In genomic region chr18:59839931-59840685, GRCh38 we compare ENCODE assay signal across 18 cellular contexts. TPM values are rescaled to one million over a fixed set of nuclear protein-coding genes. Genes with fewer than 3 reads are reported as not detected.
DNase-seq lines count a peak whose midpoint lies in the region; ATAC-seq and TF ChIP-seq lines count a peak whose summit lies in the region.
"Had no signal": no experiment of that assay in that cellular context is flagged by ENCODE, and none has a peak within 500 bp of the region (broad histone marks: within the 10 kb centered on the region; RNA-seq: fewer than 3 reads in every experiment).

No MANE protein-coding gene starts in this region.

- ATAC-seq in HCT116 (peak; percentile 41; the same call in 1 of the 2 replicates), GM18505 (IDR thresholded peaks at IDR 0.05; ENCODE audit: unreplicated experiment) (no peak), HG03097 (IDR thresholded peaks at IDR 0.05; ENCODE audit: low FRiP score, unreplicated experiment) (no peak)
- ATAC-seq: activated naive CD8-positive, alpha-beta T cell treated with anti-CD3 and anti-CD28 coated beads, Interleukin-2, amount 50 U/mL, for 24 hours had no signal

- no peak overlapping the region for H3K27ac ChIP-seq in HCT116 (ENCODE audit: low read depth, low read length)
- no peak overlapping the region for H3K27ac ChIP-seq in Karpas-422 (ENCODE audit: low read length)

- no peak overlapping the region for H3K9ac ChIP-seq in HCT116 (ENCODE audit: low read length)
- no peak overlapping the region for H3K9ac ChIP-seq in Karpas-422 (ENCODE audit: low read length)

- H3K4me2 ChIP-seq in HCT116 (ENCODE audit: low read length), result no peak overlapping the region
- H3K4me2 ChIP-seq in Karpas-422 (ENCODE audit: low read depth, low read length, poor library complexity, severe bottlenecking), result no peak overlapping the region

- TF ChIP-seq RAD21 in HCT116 (IDR thresholded peaks at IDR 0.05; ENCODE audit: low read depth), result peak; percentile 33; the same call in 1 of the 2 replicates

- H3K9me2 ChIP-seq in HCT116 (ENCODE audit: insufficient read depth) (no peaks in the 10 kb centered on the region), Karpas-422 (replicated peaks; ENCODE audit: insufficient read depth, low read length) (no peaks in the 10 kb centered on the region)

- H2AFZ ChIP-seq in HCT116 (ENCODE audit: low read depth, low read length, poor library complexity, severe bottlenecking), result peak overlapping the region; percentile 57
- no peak overlapping the region for H2AFZ ChIP-seq in Karpas-422 (ENCODE audit: low read length)

- RAD21 ChIA-PET in HCT116 (lab: Charles Lee; ENCODE audit: low non-redundant PET in 1 of 2, low total read pairs in 2 of 2, uncharacterized antibody in 2 of 2, unreplicated experiment in 2 of 2), result interaction anchor here in 1 of 2 experiments (0.5 to 0.7 kb wide), 4 partner anchors 12 to 154 kb away, joined by 3 to 4 read pairs (median 3); no protein-coding TSS in a partner anchor

- TF ChIP-seq POLR2A in HCT116 (IDR thresholded peaks at IDR 0.05; ENCODE audit: borderline replicate concordance, extremely low read depth, insufficient read depth, insufficient read length) (no peak), GM18505 (IDR thresholded peaks at IDR 0.05; ENCODE audit: borderline replicate concordance, extremely low read depth, insufficient read depth, insufficient read length) (no peak)

- no peaks in the 10 kb centered on the region for H4K20me1 ChIP-seq in HCT116 (ENCODE audit: insufficient read depth)
- no peaks in the 10 kb centered on the region for H4K20me1 ChIP-seq in Karpas-422 (ENCODE audit: insufficient read depth, low read depth, low read length)

- H3K27me3 ChIP-seq in HCT116 (ENCODE audit: insufficient read depth, low read length) (no peaks in the 10 kb centered on the region), Karpas-422 (ENCODE audit: low read length) (no peaks in the 10 kb centered on the region)

- CTCF ChIA-PET in HCT116 (lab: Charles Lee), result interaction anchor here (0.6 to 1.6 kb wide), 10 partner anchors 8 to 720 kb away, joined by 3 to 10 read pairs (median 4); partner anchors contain the start of gene PMAIP1

- H3K4me3 ChIP-seq in HCT116 (replicated peaks in 1 of 2; ENCODE audit: low read depth in 1 of 2, low read length in 2 of 2), result no peak overlapping the region
- no peak overlapping the region for H3K4me3 ChIP-seq in Karpas-422 (ENCODE audit: low read length)

- H3K79me2 ChIP-seq in HCT116 (ENCODE audit: insufficient read depth, low read length) (no peaks in the 10 kb centered on the region), Karpas-422 (ENCODE audit: low read length) (no peaks in the 10 kb centered on the region)

- POLR2A ChIA-PET in HCT116 (lab: Charles Lee), result interaction anchor here (1.1 to 2.8 kb wide), 3 partner anchors 33 to 65 kb away, joined by 3 to 16 read pairs (median 8); partner anchors contain the start of gene PMAIP1

- peaks cover 8 to 15% of the 10 kb centered on the region in 2 experiments; a peak in 2 of 4 replicates for H3K4me1 ChIP-seq in HCT116 (ENCODE audit: control insufficient read depth in 1 of 2, insufficient read depth in 2 of 2, low read length in 2 of 2)
- peaks cover 6% of the 10 kb centered on the region for H3K4me1 ChIP-seq in Karpas-422 (ENCODE audit: low read length)

- TF ChIP-seq CTCF in AG09319 (IDR thresholded peaks at IDR 0.05; ENCODE audit: low read depth, low read length), result peak; percentile 2
- TF ChIP-seq CTCF in HCT116 (IDR thresholded peaks at IDR 0.05 in 2 of 3, conservative IDR thresholded peaks at IDR 0.05 in 1 of 3; ENCODE audit: borderline replicate concordance in 1 of 3, insufficient read depth in 1 of 3, low read depth in 2 of 3, low read length in 2 of 3), result peak in 2 of 3 experiments; percentile 31 to 49; a peak in 3 of 6 replicates

- no TSS peak for BruUV-seq in HCT116 (replicated peaks; lab: Mats Ljungman, UMichigan)

- H3K36me3 ChIP-seq in HCT116 (ENCODE audit: control insufficient read depth in 1 of 2, insufficient read depth in 2 of 2, low read length in 2 of 2) (no peaks in the 10 kb centered on the region), Karpas-422 (ENCODE audit: insufficient read depth, low read length) (no peaks in the 10 kb centered on the region)

- H3K9me3 ChIP-seq in HCT116 (ENCODE audit: control insufficient read depth in 1 of 2, insufficient read depth in 1 of 2, low read depth in 1 of 2, low read length in 2 of 2) (no peaks in the 10 kb centered on the region), Karpas-422 (ENCODE audit: low read length) (no peaks in the 10 kb centered on the region)

- no peak for DNase-seq in AG09319 (ENCODE audit: extremely low read depth, low read depth)
- no peak for DNase-seq in HCT116 (ENCODE audit: low read depth, low spot score)
- peak; percentile 35 for DNase-seq in amniotic epithelial cell (ENCODE audit: low read depth)
- DNase-seq in iris pigment epithelial cell (ENCODE audit: low read depth), result peak; percentile 11
- DNase-seq in Karpas-422, result no peak
- no peak for DNase-seq in RKO (ENCODE audit: low spot score)
- DNase-seq: activated CD4-positive, alpha-beta T cell treated with anti-CD3 and anti-CD28 coated beads for 48 hours; activated naive CD8-positive, alpha-beta T cell treated with anti-CD3 and anti-CD28 coated beads, Interleukin-2, amount 50 U/mL, for 24 hours; activated T-cell treated with anti-CD3 and anti-CD28 coated beads, Interleukin-2, amount 50 U/mL, for 48 hours; cortex of kidney; mesendoderm; NCI-H2029; NCI-H748 treated with DMSO at 0.1 percent for 48 hours; nucleus accumbens; SHP77; T-helper 9 cell had no signal

- intact Hi-C loops in HCT116 (cut with micrococcal nuclease), result loop anchor here (5.0 kb wide), 2 partner anchors 67 to 572 kb away; no protein-coding TSS in a partner anchor

TF ChIP-seq in HCT116, 20 proteins besides CTCF, POLR2A, EP300 and RAD21 (continues in another document):
- TF ChIP-seq CBX3 (IDR thresholded peaks at IDR 0.05; ENCODE audit: low read depth) (no peak), EZH2 (IDR thresholded peaks at IDR 0.05) (no peak), POLR2AphosphoS5 (IDR thresholded peaks at IDR 0.05; ENCODE audit: low read depth, low read length) (no peak), SP1 (IDR thresholded peaks at IDR 0.05; ENCODE audit: low read depth) (no peak), ZBTB33 (IDR thresholded peaks at IDR 0.05; ENCODE audit: extremely low read depth, insufficient replicate concordance, low read length) (no peak), EZH2phosphoT487 (IDR thresholded peaks at IDR 0.05; ENCODE audit: borderline replicate concordance) (no peak), FOSL1 (IDR thresholded peaks at IDR 0.05; ENCODE audit: low read depth) (no peak), SRF (IDR thresholded peaks at IDR 0.05; ENCODE audit: low read depth) (no peak), ZFX (IDR thresholded peaks at IDR 0.05) (no peak), ZNF274 (IDR thresholded peaks at IDR 0.05; ENCODE audit: low read depth, low read length) (no peak), REST (IDR thresholded peaks at IDR 0.05; ENCODE audit: low read depth) (no peak), ELF1 (IDR thresholded peaks at IDR 0.05; ENCODE audit: borderline replicate concordance, low read depth) (no peak), YY1 (IDR thresholded peaks at IDR 0.05; ENCODE audit: extremely low read depth, insufficient replicate concordance, low read depth, low read length) (no peak), CEBPB (IDR thresholded peaks at IDR 0.05; ENCODE audit: low read depth) (no peak), TCF7L2 (IDR thresholded peaks at IDR 0.05; ENCODE audit: borderline replicate concordance, extremely low read depth, insufficient read depth, insufficient read length) (no peak)

RNA-seq across cellular contexts. Expression of gene PMAIP1, which starts 59.7 kb away (rescaled TPM):
- total RNA-seq in HCT116 (2021; ENCODE audit: unreplicated experiment), result 66.7 TPM
- polyA plus RNA-seq in HCT116 (2012), result 29.9 and 33.4 TPM in 2 replicates
- 43.4 and 52.8 TPM in 2 replicates for total RNA-seq in Karpas-422 (2014; rRNA removed; shearing (Covaris generic); ENCODE audit: low replicate concordance)

Comparison
In these comparisons a context has a peak if more than half of its experiments do, and no peak if none do; other contexts are left out.
1. DNase-seq: peak in amniotic epithelial cell (single experiment) and iris pigment epithelial cell (single experiment); none in AG09319 (single experiment), HCT116 (single experiment), Karpas-422 (single experiment) and RKO (single experiment).